11 cellular contexts compared by ENCODE assay signal in genomic region chr16:71356936-71357335, GRCh38. TPM values are rescaled to one million over a fixed set of nuclear protein-coding genes. Genes with fewer than 3 reads are reported as not detected.
A peak's percentile ranks its signal among the peaks of the same experiment; 100 is the strongest.
DNase-seq lines count a peak whose midpoint lies in the region; FAIRE-seq and TF ChIP-seq lines count a peak whose summit lies in the region.
"Not testable (repeated sequence)": the region's sequence is repeated elsewhere in the genome, so short reads cannot be mapped to it uniquely, and the experiment has no call there.
"Had no signal": no experiment of that assay in that cellular context is flagged by ENCODE, and none has a peak within 500 bp of the region (broad histone marks: within the 10 kb centered on the region; RNA-seq: fewer than 3 reads in every experiment).

No MANE protein-coding gene starts in this region.

- TF ChIP-seq CTCF in PC-9 (conservative IDR thresholded peaks at IDR 0.05); H1 (IDR thresholded peaks at IDR 0.05; ENCODE audit: control extremely low read depth in 1 of 3, insufficient read depth in 1 of 3, low read depth in 1 of 3, low read length in 3 of 3); osteoblast (IDR thresholded peaks at IDR 0.05; ENCODE audit: extremely low read depth, low read depth, low read length): not testable (repeated sequence)

- not testable (repeated sequence) for BruUV-seq in PC-9 (replicated peaks; lab: Mats Ljungman, UMichigan)

- not testable (repeated sequence) for H3K79me2 ChIP-seq in GM23248 (ENCODE audit: insufficient read depth); H1 (ENCODE audit: control insufficient read depth in 1 of 2, insufficient read depth in 2 of 2, low read length in 2 of 2); osteoblast (ENCODE audit: insufficient read depth, low read length)
- peaks cover 34% of the 10 kb centered on the region for H3K79me2 ChIP-seq in PC-9 (ENCODE audit: low read depth)

- not testable (repeated sequence) for H3K14ac ChIP-seq in H1 (ENCODE audit: insufficient read length)

- not testable (repeated sequence) for H3K9me3 ChIP-seq in GM23248 (ENCODE audit: low read depth); PC-9 (ENCODE audit: insufficient read depth, low read depth); H1 (ENCODE audit: insufficient read depth in 2 of 2, low read depth in 1 of 2, low read length in 1 of 2); osteoblast (ENCODE audit: low read depth, low read length)

- not testable (repeated sequence) for H3K23me2 ChIP-seq in H1 (ENCODE audit: low read depth, low read length)

- H3K23ac ChIP-seq in H1 (ENCODE audit: insufficient read length): not testable (repeated sequence)

- peak overlapping the region; percentile 53; the same call in 1 of the 2 replicates for H2BK15ac ChIP-seq in H1 (ENCODE audit: low read length)

- not testable (repeated sequence) for H4K91ac ChIP-seq in H1 (replicated peaks; ENCODE audit: insufficient read length, low read length)

- H3K36me3 ChIP-seq in GM23248 (ENCODE audit: low read depth); H1 (ENCODE audit: control insufficient read depth in 2 of 4, insufficient read depth in 4 of 4, low read length in 3 of 4); osteoblast (ENCODE audit: insufficient read depth, low read length): not testable (repeated sequence)
- peaks cover 14% of the 10 kb centered on the region for H3K36me3 ChIP-seq in PC-9 (ENCODE audit: low read depth)

- H2BK120ac ChIP-seq in H1 (replicated peaks; ENCODE audit: low read depth, low read length): not testable (repeated sequence)

- H3K9me2 ChIP-seq in GM23248 (ENCODE audit: insufficient read depth); PC-9 (ENCODE audit: insufficient read depth): not testable (repeated sequence)

- H2BK20ac ChIP-seq in H1 (ENCODE audit: low read length): not testable (repeated sequence)

- H2AK5ac ChIP-seq in H1 (ENCODE audit: low read depth, low read length): not testable (repeated sequence)

- peaks cover 11% of the 10 kb centered on the region for H3F3A ChIP-seq in GM23248 (ENCODE audit: insufficient read depth)
- peaks cover 25% of the 10 kb centered on the region for H3F3A ChIP-seq in PC-9 (ENCODE audit: insufficient read depth, low read depth)

- TF ChIP-seq EP300 in H1 (IDR thresholded peaks at IDR 0.05; ENCODE audit: borderline replicate concordance in 1 of 2, low read depth in 2 of 2, low read length in 2 of 2): not testable (repeated sequence)

- POLR2A ChIA-PET in PC-9 (lab: Charles Lee; ENCODE audit: unreplicated experiment); H1 (lab: Charles Lee; ENCODE audit: partially characterized antibody): not testable (repeated sequence)

- not testable (repeated sequence) for H4K5ac ChIP-seq in H1 (ENCODE audit: insufficient read length, low read depth, low read length)

- H3K56ac ChIP-seq in H1 (replicated peaks; ENCODE audit: insufficient read length, low read depth, low read length): not testable (repeated sequence)

- in situ Hi-C loops in GM23248 (cut with MboI): not testable (repeated sequence)

- TF ChIP-seq POLR2A in H1 (IDR thresholded peaks at IDR 0.05; ENCODE audit: control extremely low read depth in 1 of 2, low read depth in 2 of 2, low read length in 2 of 2): not testable (repeated sequence)

- WGBS in GM23248 (ENCODE audit: low coverage in 1 of 2, low lambda C conversion rate in 2 of 2, missing lambda C conversion rate in 2 of 2), 2 experiments: 67 to 73% methylated on average over 3 to 4 of the region's 4 CpGs
- WGBS in H1 (ENCODE audit: extremely low coverage in 1 of 2, insufficient coverage in 1 of 2, insufficient read length in 1 of 2, insufficient replicate concordance in 2 of 2, low coverage in 1 of 2, low lambda C conversion rate in 2 of 2, missing lambda C conversion rate in 1 of 2), 2 experiments: 90% methylated on average over 4 of the region's 4 CpGs; no CpG with 5 or more reads in 1 of the 2 experiments

- not testable (repeated sequence) for H2BK12ac ChIP-seq in H1 (ENCODE audit: low read depth, low read length)

- H2AFZ ChIP-seq in GM23248; PC-9; H1 (ENCODE audit: low read length); osteoblast (ENCODE audit: low read length): not testable (repeated sequence)

- H3K4me2 ChIP-seq in GM23248 (ENCODE audit: unreplicated experiment); osteoblast (ENCODE audit: insufficient read depth, low read length): not testable (repeated sequence)
- H3K4me2 ChIP-seq in PC-9 (peak overlapping the region; percentile 93), H1 (ENCODE audit: insufficient read depth in 1 of 2, low read depth in 2 of 2, low read length in 2 of 2) (peak overlapping the region in 1 of 2 experiments; percentile 47; a peak in 1 of 4 replicates)

- not testable (repeated sequence) for H3K4ac ChIP-seq in H1 (replicated peaks; ENCODE audit: insufficient read length, low read depth, low read length)

- not testable (repeated sequence) for H3K4me3 ChIP-seq in GM23248; PC-9; H1 (ENCODE audit: extremely low read depth in 1 of 4, insufficient read depth in 2 of 4, low read depth in 3 of 4, low read length in 4 of 4); osteoblast (ENCODE audit: insufficient read depth, low read length)

- FAIRE-seq in H1 (lab: Jason Lieb, UNC): not testable (repeated sequence)

- intact Hi-C loops in PC-9 (cut with micrococcal nuclease; ENCODE audit: unreplicated experiment): loop anchor here (1.0 to 5.0 kb wide), 3 partner anchors 125 to 660 kb away; partner anchors contain the start of gene HYDIN

- not testable (repeated sequence) for H3K79me1 ChIP-seq in H1 (ENCODE audit: low read depth, low read length)

- not testable (repeated sequence) for H3K18ac ChIP-seq in H1 (ENCODE audit: extremely low read depth, low read length)

- not testable (repeated sequence) for H4K20me1 ChIP-seq in GM23248 (ENCODE audit: insufficient read depth); H1 (replicated peaks in 1 of 2; ENCODE audit: control insufficient read depth in 1 of 2, insufficient read depth in 2 of 2, low read length in 2 of 2); osteoblast (ENCODE audit: insufficient read depth, low read length)
- H4K20me1 ChIP-seq in PC-9 (ENCODE audit: insufficient read depth): peaks cover 16% of the 10 kb centered on the region

- DNase-seq in GM23248: peak; percentile 17
- DNase-seq in PC-9; H1 (ENCODE audit: low read depth in 1 of 2, low spot score in 2 of 2): not testable (repeated sequence)
- DNase-seq in islet precursor cell: peak; percentile 14
- peak; percentile 8 for DNase-seq in mesenteric fat pad (ENCODE audit: low spot score)
- DNase-seq in osteoblast (ENCODE audit: insufficient read length, low spot score, missing footprints): peak; percentile 87

- H3K27me3 ChIP-seq in GM23248 (replicated peaks; ENCODE audit: insufficient read depth) (peaks cover 11% of the 10 kb centered on the region; the same call in 1 of the 2 replicates), H1 (replicated peaks in 1 of 4; ENCODE audit: control insufficient read depth in 3 of 4, extremely low read depth in 1 of 4, insufficient read depth in 3 of 4, low read length in 3 of 4) (peaks cover 0 to 22% (median 18%) of the 10 kb centered on the region in 4 experiments; a peak in 6 of 7 replicates), osteoblast (ENCODE audit: insufficient read depth, low read length) (peaks cover 17% of the 10 kb centered on the region)
- not testable (repeated sequence) for H3K27me3 ChIP-seq in PC-9 (ENCODE audit: insufficient read depth, low read depth)

- H2BK5ac ChIP-seq in H1 (ENCODE audit: low read depth, low read length): not testable (repeated sequence)

- CTCF ChIA-PET in PC-9 (lab: Charles Lee) (interaction anchor here (0.6 to 1.5 kb wide), 3 partner anchors 17 to 107 kb away, joined by 3 to 6 read pairs (median 4); no protein-coding TSS in a partner anchor), H1 (lab: Charles Lee; ENCODE audit: partially characterized antibody) (interaction anchor here (0.6 to 6.7 kb wide), 25 partner anchors 8 to 703 kb away, joined by 3 to 54 read pairs (median 5); no protein-coding TSS in a partner anchor)

- TF ChIP-seq RAD21 in H1 (IDR thresholded peaks at IDR 0.05 in 1 of 2, conservative IDR thresholded peaks at IDR 0.05 in 1 of 2; ENCODE audit: low read depth in 2 of 2, low read length in 2 of 2): not testable (repeated sequence)

- peaks cover 18% of the 10 kb centered on the region for H3K4me1 ChIP-seq in GM23248 (ENCODE audit: insufficient read depth)
- peaks cover 35% of the 10 kb centered on the region for H3K4me1 ChIP-seq in PC-9 (replicated peaks; ENCODE audit: insufficient read depth)
- H3K4me1 ChIP-seq in H1 (replicated peaks in 1 of 4; ENCODE audit: control insufficient read depth in 3 of 4, insufficient read depth in 4 of 4, low read length in 3 of 4): peaks cover 0 to 12% (median 6%) of the 10 kb centered on the region in 4 experiments; a peak in 5 of 7 replicates
- peaks cover 20% of the 10 kb centered on the region for H3K4me1 ChIP-seq in osteoblast (ENCODE audit: insufficient read depth, low read length)

- not testable (repeated sequence) for H3K27ac ChIP-seq in GM23248; H1 (ENCODE audit: low read depth, low read length); osteoblast (ENCODE audit: low read depth, low read length)
- peak overlapping the region; percentile 85; the same call in 1 of the 2 replicates for H3K27ac ChIP-seq in PC-9

- not testable (repeated sequence) for H3K9ac ChIP-seq in GM23248; H1 (replicated peaks in 1 of 4; ENCODE audit: extremely low read depth in 1 of 4, low read depth in 3 of 4, low read length in 3 of 4)

- not testable (repeated sequence) for H4K8ac ChIP-seq in H1 (ENCODE audit: extremely low read depth, insufficient read depth, low read length)

RNA-seq across cellular contexts. Expression of gene CALB2, which starts 1.6 kb away (rescaled TPM):
- total RNA-seq in GM23248 (2014; rRNA removed; shearing (Covaris generic)): 1.8 TPM in 1 of 2 replicates, not detected in the other
- polyA plus RNA-seq in GM23248 (2016; fragmentation: Nextera tagmentation; extraction: Ambion mirVana) (0.99 and 1.2 TPM in 2 replicates), H1 (2011; rRNA removed) (2.6 and 3.3 TPM in 2 replicates)
- total RNA-seq in PC-9 (2021) (107 and 135 TPM in 2 replicates), mesenteric fat pad (190 TPM), osteoblast (1.1 and 2.4 TPM in 2 replicates)
- total RNA-seq in H1 (2021; fragmentation: NEBNext Ultra II Directional; extraction: Animal tissue kit (Norgen Biotek cat#: 25700)): 1.9 and 2.7 TPM in 2 replicates
- polyA plus RNA-seq in H1 (2011; cell fraction: cytosol; rRNA removed): 2.9 TPM
- polyA plus RNA-seq in H1 (2011; cell fraction: nucleus; rRNA removed): 2.2 TPM
- 2.5 to 3.9 TPM (median 3.6 TPM) in 4 replicates for polyA plus RNA-seq in H1 (2012, experiment 1 of 2)
- polyA plus RNA-seq in H1 (2012, experiment 2 of 2): 3.7 TPM
- 3.5 TPM for polyA plus RNA-seq in H1 (2013, experiment 1 of 2)
- polyA plus RNA-seq in H1 (2013, experiment 2 of 2): 2.7 TPM
- 2.3 and 2.5 TPM in 2 replicates for polyA minus RNA-seq in H1 (2011; rRNA and poly(A)+ RNA removed)
- not detected for polyA minus RNA-seq in H1 (2011; cell fraction: cytosol; rRNA and poly(A)+ RNA removed)
- 0.50 TPM for polyA minus RNA-seq in H1 (2011; cell fraction: nucleus; rRNA and poly(A)+ RNA removed)
- total RNA-seq: A673; CD4-positive, alpha-beta memory T cell; CD4-positive, CD25-positive, alpha-beta regulatory T cell; CD8-positive, alpha-beta memory T cell had no signal
- polyA plus RNA-seq: CD14-positive monocyte; CD4-positive, alpha-beta memory T cell; CD4-positive, CD25-positive, alpha-beta regulatory T cell; CD8-positive, alpha-beta memory T cell had no signal

Comparison
In these comparisons a context has a peak if more than half of its experiments do, and no peak if none do; other contexts are left out.
1. RNA of gene CALB2, which starts 1.6 kb away (total RNA-seq): 190 TPM in mesenteric fat pad (single experiment) and 107 to 135 TPM in PC-9; 1.9 to 2.7 TPM in H1, 1.8 TPM in GM23248 and 1.1 to 2.4 TPM in osteoblast; every median in the first group is over 10 times any median in the second.